25 cellular contexts compared by ENCODE assay signal in the genomic region with DNA sequence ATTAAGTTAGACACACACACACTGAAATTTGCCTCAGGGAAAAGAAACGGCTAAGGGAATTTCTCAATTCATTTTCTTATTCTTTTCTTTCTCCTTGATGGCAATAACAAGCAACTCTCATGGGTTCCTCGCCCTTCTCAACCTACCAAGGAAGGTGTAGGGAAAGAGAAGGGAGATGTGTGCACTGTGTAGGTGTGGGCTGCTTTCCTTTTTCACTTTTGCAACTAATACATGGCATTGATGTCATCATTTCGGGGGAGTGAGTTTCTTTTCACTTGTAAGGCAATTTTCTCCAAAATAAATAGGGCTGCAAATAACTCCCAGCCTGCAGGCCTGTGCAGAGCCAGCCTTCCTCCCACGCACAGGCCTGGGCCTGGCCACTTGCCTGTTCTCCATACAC. TPM values are rescaled to one million over a fixed set of nuclear protein-coding genes. Genes with fewer than 3 reads are reported as not detected.
"Had no signal": no experiment of that assay in that cellular context is flagged by ENCODE, and none has a peak within 500 bp of the region (broad histone marks: within the 10 kb centered on the region; RNA-seq: fewer than 3 reads in every experiment).

No MANE protein-coding gene starts in this region.

- H3K27me3 Mint-ChIP-seq: activated CD4-positive, alpha-beta T cell treated with anti-CD3 and anti-CD28 coated beads, Interleukin-2, amount 10 ng/mL, durations not matched to agents 24 days and 14 days; activated CD8-positive, alpha-beta T cell treated with anti-CD3 and anti-CD28 coated beads for 36 hours; activated naive CD8-positive, alpha-beta T cell treated with anti-CD3 and anti-CD28 coated beads for 36 hours; activated T-helper 17 cell treated with anti-CD3 and anti-CD28 coated beads, Interleukin-2, amount 50 U/mL, for 72 hours; T-cell had no signal

- H3K9me3 Mint-ChIP-seq: activated CD4-positive, alpha-beta T cell treated with anti-CD3 and anti-CD28 coated beads, Interleukin-2, amount 10 ng/mL, durations not matched to agents 24 days and 14 days; activated CD8-positive, alpha-beta T cell treated with anti-CD3 and anti-CD28 coated beads for 36 hours; activated naive CD8-positive, alpha-beta T cell treated with anti-CD3 and anti-CD28 coated beads for 36 hours; activated T-helper 17 cell treated with anti-CD3 and anti-CD28 coated beads, Interleukin-2, amount 50 U/mL, for 72 hours; endodermal cell; immature natural killer cell; natural killer cell; T-cell; T-helper 2 cell treated with Interferon-gamma antibody and Interleukin-4, amounts not matched to agents 5 μg/mL and 100 μg/mL, for 36 hours had no signal

- H3K27ac Mint-ChIP-seq: activated CD4-positive, alpha-beta T cell treated with anti-CD3 and anti-CD28 coated beads, Interleukin-2, amount 10 ng/mL, durations not matched to agents 24 days and 14 days; activated CD8-positive, alpha-beta T cell treated with anti-CD3 and anti-CD28 coated beads for 36 hours; activated naive CD8-positive, alpha-beta T cell treated with anti-CD3 and anti-CD28 coated beads for 36 hours; activated T-helper 17 cell treated with anti-CD3 and anti-CD28 coated beads, Interleukin-2, amount 50 U/mL, for 72 hours; endodermal cell; immature natural killer cell; mesothelial cell of epicardium; natural killer cell; T-cell; T-helper 2 cell treated with Interferon-gamma antibody and Interleukin-4, amounts not matched to agents 5 μg/mL and 100 μg/mL, for 36 hours had no signal

- ATAC-seq: activated CD4-positive, CD25-positive, alpha-beta regulatory T cell treated with anti-CD3 and anti-CD28 coated beads, Interleukin-2, amount 50 U/mL, for 24 hours; activated CD8-positive, alpha-beta T cell treated with anti-CD3 and anti-CD28 coated beads for 36 hours; activated T-helper 17 cell treated with anti-CD3 and anti-CD28 coated beads, Interleukin-2, amount 50 U/mL, for 72 hours; natural killer cell; T-cell had no signal

- H3K4me1 Mint-ChIP-seq: activated CD4-positive, alpha-beta T cell treated with anti-CD3 and anti-CD28 coated beads, Interleukin-2, amount 10 ng/mL, durations not matched to agents 24 days and 14 days; activated naive CD8-positive, alpha-beta T cell treated with anti-CD3 and anti-CD28 coated beads for 36 hours; activated T-helper 17 cell treated with anti-CD3 and anti-CD28 coated beads, Interleukin-2, amount 50 U/mL, for 72 hours; endodermal cell; immature natural killer cell; natural killer cell; T-cell had no signal

- FAIRE-seq: bronchial epithelial cell had no signal

- H3K4me1 ChIP-seq: prostate gland had no signal

- H3K36me3 ChIP-seq: neutrophil, ovary, prostate gland had no signal

- H3K4me3 ChIP-seq: coronary artery, left ventricle myocardium inferior, ovary, prostate gland had no signal

- H3K27ac ChIP-seq: coronary artery, left ventricle myocardium inferior, neutrophil, ovary, prostate gland, VCaP had no signal

- H3K9me3 ChIP-seq: left ventricle myocardium inferior, neutrophil, ovary, prostate gland had no signal

- H3K4me3 Mint-ChIP-seq: activated CD4-positive, alpha-beta T cell treated with anti-CD3 and anti-CD28 coated beads, Interleukin-2, amount 10 ng/mL, durations not matched to agents 24 days and 14 days; activated CD8-positive, alpha-beta T cell treated with anti-CD3 and anti-CD28 coated beads for 36 hours; activated naive CD8-positive, alpha-beta T cell treated with anti-CD3 and anti-CD28 coated beads for 36 hours; activated T-helper 17 cell treated with anti-CD3 and anti-CD28 coated beads, Interleukin-2, amount 50 U/mL, for 72 hours; endodermal cell; immature natural killer cell; mesothelial cell of epicardium; natural killer cell; T-cell; T-helper 2 cell treated with Interferon-gamma antibody and Interleukin-4, amounts not matched to agents 5 μg/mL and 100 μg/mL, for 36 hours had no signal

- H3K27me3 ChIP-seq: neutrophil, ovary had no signal

- H3K36me3 Mint-ChIP-seq: activated naive CD8-positive, alpha-beta T cell treated with anti-CD3 and anti-CD28 coated beads for 36 hours; immature natural killer cell; natural killer cell; T-cell had no signal

- DNase-seq: activated CD4-positive, alpha-beta T cell treated with anti-CD3 and anti-CD28 coated beads, Interleukin-2, amount 10 ng/mL, durations not matched to agents 24 days and 14 days; activated CD8-positive, alpha-beta T cell treated with anti-CD3 and anti-CD28 coated beads for 36 hours; activated naive CD4-positive, alpha-beta T cell; activated naive CD8-positive, alpha-beta T cell treated with anti-CD3 and anti-CD28 coated beads for 36 hours; activated T-cell treated with anti-CD3 and anti-CD28 coated beads, Interleukin-2, amount 50 U/mL, for 1 hour; endodermal cell; foreskin fibroblast; immature natural killer cell; left ventricle myocardium inferior; mammary epithelial cell; natural killer cell; ovary; stimulated activated CD4-positive, alpha-beta T cell treated with anti-CD3 and anti-CD28 coated beads, Interleukin-2, amount 100 ng/mL, for 48 hours; stimulated activated CD8-positive, alpha-beta memory T cell treated with anti-CD3 and anti-CD28 coated beads, Interleukin-4, amount 100 ng/mL, for 48 hours; stimulated activated naive CD4-positive, alpha-beta T cell; T-cell had no signal

RNA-seq across cellular contexts. Expression of a gene that starts 41.5 kb away (rescaled TPM):
- total RNA-seq: activated CD4-positive, alpha-beta T cell treated with anti-CD3 and anti-CD28 coated beads, Interleukin-2, amount 10 ng/mL, durations not matched to agents 24 days and 14 days; activated CD8-positive, alpha-beta T cell treated with anti-CD3 and anti-CD28 coated beads for 36 hours; activated naive CD8-positive, alpha-beta T cell treated with anti-CD3 and anti-CD28 coated beads for 36 hours; activated T-helper 17 cell treated with anti-CD3 and anti-CD28 coated beads, Interleukin-2, amount 50 U/mL, for 72 hours; bronchial epithelial cell; natural killer cell had no signal
- polyA plus RNA-seq: immature natural killer cell, mammary epithelial cell had no signal
